In the genomic region with DNA sequence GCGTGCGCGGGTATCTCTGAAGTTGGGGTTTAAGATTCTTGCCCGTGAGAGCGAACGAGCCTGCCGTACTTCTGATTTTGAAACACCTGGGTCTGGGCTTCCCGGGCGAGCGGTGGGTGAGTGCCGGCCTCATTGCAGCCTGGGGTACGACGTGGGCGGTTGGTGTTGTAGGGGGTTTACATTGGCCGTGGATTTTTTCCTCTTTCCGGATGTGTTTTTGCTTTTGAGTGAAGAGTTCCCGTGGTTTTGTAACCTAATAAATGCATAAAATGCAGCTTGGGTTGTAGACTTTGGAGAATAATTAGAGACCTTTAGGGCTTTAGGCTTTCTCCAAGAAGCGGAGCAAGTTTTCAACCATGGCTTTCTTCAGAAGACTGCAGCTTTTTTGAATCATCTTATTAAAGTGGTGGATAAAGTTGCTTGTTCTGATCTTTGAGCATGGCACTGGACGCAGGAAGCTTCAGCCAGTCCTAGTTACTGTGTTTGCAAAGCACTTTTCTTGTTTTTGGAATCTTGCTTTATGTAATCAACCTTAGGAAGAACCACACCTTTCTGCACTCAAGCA, we compare ENCODE assay signal across 1 cellular context.
TF ChIP-seq lines count a peak whose summit lies in the region.

No MANE protein-coding gene starts in this region.

TF ChIP-seq in HepG2, 621 proteins besides CTCF, POLR2A, EP300 and RAD21 (continued from another document and continues in another):
- no peak for TF ChIP-seq PRDM15 (CRISPR knock-in tag; IDR thresholded peaks at IDR 0.05)
- TF ChIP-seq KLF6 (CRISPR knock-in tag; IDR thresholded peaks at IDR 0.05) = no peak
- no peak for TF ChIP-seq PRDM4 (CRISPR knock-in tag; IDR thresholded peaks at IDR 0.05; ENCODE audit: borderline replicate concordance)
- TF ChIP-seq ZSCAN9 (CRISPR knock-in tag; IDR thresholded peaks at IDR 0.05; ENCODE audit: borderline replicate concordance) = no peak
- no peak for TF ChIP-seq ZNF878 (CRISPR knock-in tag; IDR thresholded peaks at IDR 0.05)
- no peak for TF ChIP-seq MAFK (conservative IDR thresholded peaks at IDR 0.05 in 1 of 2, IDR thresholded peaks at IDR 0.05 in 1 of 2; ENCODE audit: low read length in 2 of 2)
- TF ChIP-seq ZNF7 (CRISPR knock-in tag; IDR thresholded peaks at IDR 0.05) = no peak
- TF ChIP-seq DPF2 (CRISPR knock-in tag; IDR thresholded peaks at IDR 0.05; ENCODE audit: borderline replicate concordance, low read depth) = no peak
- TF ChIP-seq, protein P1, sequence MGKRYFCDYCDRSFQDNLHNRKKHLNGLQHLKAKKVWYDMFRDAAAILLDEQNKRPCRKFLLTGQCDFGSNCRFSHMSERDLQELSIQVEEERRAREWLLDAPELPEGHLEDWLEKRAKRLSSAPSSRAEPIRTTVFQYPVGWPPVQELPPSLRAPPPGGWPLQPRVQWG (CRISPR knock-in tag; IDR thresholded peaks at IDR 0.05; ENCODE audit: borderline replicate concordance, low read depth) = no peak
- TF ChIP-seq HDAC1 (CRISPR knock-in tag; IDR thresholded peaks at IDR 0.05) = 0 out of 2 replicates have a peak, but pooled peaks have one; percentile 64
- TF ChIP-seq SUZ12 (IDR thresholded peaks at IDR 0.05; ENCODE audit: low read depth, low read length) = no peak
- no peak for TF ChIP-seq MTA3 (CRISPR knock-in tag; IDR thresholded peaks at IDR 0.05)
- no peak for TF ChIP-seq YY1 (IDR thresholded peaks at IDR 0.05; ENCODE audit: insufficient read depth, insufficient replicate concordance, low read depth, low read length)
- peak in 1 of 2 experiments; percentile 51; a peak in 1 of 4 replicates for TF ChIP-seq REST (IDR thresholded peaks at IDR 0.05; ENCODE audit: borderline replicate concordance in 1 of 2, low read depth in 1 of 2, low read length in 2 of 2)
- no peak; the same call in none of the 2 replicates for TF ChIP-seq ZMYM4 (CRISPR knock-in tag; IDR thresholded peaks at IDR 0.05)
- TF ChIP-seq CCAR2 (optimal IDR thresholded peaks at IDR 0.05; ENCODE audit: low read depth, low read length) = no peak
- no peak for TF ChIP-seq FOSL1 (CRISPR knock-in tag; IDR thresholded peaks at IDR 0.05; ENCODE audit: borderline replicate concordance)
- TF ChIP-seq KAT2B (IDR thresholded peaks at IDR 0.05; ENCODE audit: borderline replicate concordance, low read depth, low read length) = no peak
- no peak for TF ChIP-seq ZNF234 (CRISPR knock-in tag; conservative IDR thresholded peaks at IDR 0.05)
- no peak for TF ChIP-seq GATAD2A (CRISPR knock-in tag; IDR thresholded peaks at IDR 0.05)
- TF ChIP-seq, protein P2, sequence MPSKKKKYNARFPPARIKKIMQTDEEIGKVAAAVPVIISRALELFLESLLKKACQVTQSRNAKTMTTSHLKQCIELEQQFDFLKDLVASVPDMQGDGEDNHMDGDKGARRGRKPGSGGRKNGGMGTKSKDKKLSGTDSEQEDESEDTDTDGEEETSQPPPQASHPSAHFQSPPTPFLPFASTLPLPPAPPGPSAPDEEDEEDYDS (CRISPR knock-in tag; IDR thresholded peaks at IDR 0.05) = no peak; the same call in 1 of the 2 replicates
- TF ChIP-seq JUND (CRISPR knock-in tag; IDR thresholded peaks at IDR 0.05) = no peak
- no peak for TF ChIP-seq CREB1 (IDR thresholded peaks at IDR 0.05)
- no peak for TF ChIP-seq CREB1 (CRISPR knock-in tag; IDR thresholded peaks at IDR 0.05)
- TF ChIP-seq, protein P3, sequence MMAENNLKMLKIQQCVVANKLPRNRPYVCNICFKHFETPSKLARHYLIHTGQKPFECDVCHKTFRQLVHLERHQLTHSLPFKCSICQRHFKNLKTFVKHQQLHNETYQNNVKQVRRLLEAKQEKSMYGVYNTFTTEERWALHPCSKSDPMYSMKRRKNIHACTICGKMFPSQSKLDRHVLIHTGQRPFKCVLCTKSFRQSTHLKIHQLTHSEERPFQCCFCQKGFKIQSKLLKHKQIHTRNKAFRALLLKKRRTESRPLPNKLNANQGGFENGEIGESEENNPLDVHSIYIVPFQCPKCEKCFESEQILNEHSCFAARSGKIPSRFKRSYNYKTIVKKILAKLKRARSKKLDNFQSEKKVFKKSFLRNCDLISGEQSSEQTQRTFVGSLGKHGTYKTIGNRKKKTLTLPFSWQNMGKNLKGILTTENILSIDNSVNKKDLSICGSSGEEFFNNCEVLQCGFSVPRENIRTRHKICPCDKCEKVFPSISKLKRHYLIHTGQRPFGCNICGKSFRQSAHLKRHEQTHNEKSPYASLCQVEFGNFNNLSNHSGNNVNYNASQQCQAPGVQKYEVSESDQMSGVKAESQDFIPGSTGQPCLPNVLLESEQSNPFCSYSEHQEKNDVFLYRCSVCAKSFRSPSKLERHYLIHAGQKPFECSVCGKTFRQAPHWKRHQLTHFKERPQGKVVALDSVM (CRISPR knock-in tag; IDR thresholded peaks at IDR 0.05) = no peak
- no peak for TF ChIP-seq ZNF747 (CRISPR knock-in tag; IDR thresholded peaks at IDR 0.05; ENCODE audit: borderline replicate concordance)
- no peak for TF ChIP-seq MXD1 (CRISPR knock-in tag; IDR thresholded peaks at IDR 0.05)
- TF ChIP-seq KDM1A (CRISPR knock-in tag; IDR thresholded peaks at IDR 0.05) = no peak
- no peak for TF ChIP-seq MTF1 (CRISPR knock-in tag; IDR thresholded peaks at IDR 0.05)
- TF ChIP-seq MIXL1 (CRISPR knock-in tag; IDR thresholded peaks at IDR 0.05) = no peak
- TF ChIP-seq AKNA (CRISPR knock-in tag; IDR thresholded peaks at IDR 0.05; ENCODE audit: borderline replicate concordance) = no peak
- TF ChIP-seq, protein P4, sequence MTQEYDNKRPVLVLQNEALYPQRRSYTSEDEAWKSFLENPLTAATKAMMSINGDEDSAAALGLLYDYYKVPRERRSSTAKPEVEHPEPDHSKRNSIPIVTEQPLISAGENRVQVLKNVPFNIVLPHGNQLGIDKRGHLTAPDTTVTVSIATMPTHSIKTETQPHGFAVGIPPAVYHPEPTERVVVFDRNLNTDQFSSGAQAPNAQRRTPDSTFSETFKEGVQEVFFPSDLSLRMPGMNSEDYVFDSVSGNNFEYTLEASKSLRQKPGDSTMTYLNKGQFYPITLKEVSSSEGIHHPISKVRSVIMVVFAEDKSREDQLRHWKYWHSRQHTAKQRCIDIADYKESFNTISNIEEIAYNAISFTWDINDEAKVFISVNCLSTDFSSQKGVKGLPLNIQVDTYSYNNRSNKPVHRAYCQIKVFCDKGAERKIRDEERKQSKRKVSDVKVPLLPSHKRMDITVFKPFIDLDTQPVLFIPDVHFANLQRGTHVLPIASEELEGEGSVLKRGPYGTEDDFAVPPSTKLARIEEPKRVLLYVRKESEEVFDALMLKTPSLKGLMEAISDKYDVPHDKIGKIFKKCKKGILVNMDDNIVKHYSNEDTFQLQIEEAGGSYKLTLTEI (CRISPR knock-in tag; conservative IDR thresholded peaks at IDR 0.05) = no peak
- no peak for TF ChIP-seq ZNF552 (CRISPR knock-in tag; IDR thresholded peaks at IDR 0.05; ENCODE audit: borderline replicate concordance)
- TF ChIP-seq GATAD1 (CRISPR knock-in tag; IDR thresholded peaks at IDR 0.05) = no peak
- no peak for TF ChIP-seq ZNF143 (CRISPR knock-in tag; IDR thresholded peaks at IDR 0.05)
- TF ChIP-seq XRCC5 (optimal IDR thresholded peaks at IDR 0.05; ENCODE audit: low read length) = no peak
- no peak for TF ChIP-seq GLI4 (CRISPR knock-in tag; IDR thresholded peaks at IDR 0.05; ENCODE audit: borderline replicate concordance)
